ENCODE assay signal across 1 cellular context in genomic region chr17:28928061-28928460, GRCh38.
TF ChIP-seq lines count a peak whose summit lies in the region.

No MANE protein-coding gene starts in this region.

TF ChIP-seq in HEK293, 187 proteins besides CTCF, POLR2A, EP300 and RAD21 (continued from another document):
- TF ChIP-seq HOXA7 (CRISPR knock-in tag; IDR thresholded peaks at IDR 0.05; ENCODE audit: borderline replicate concordance) (no peak), SETDB1 (IDR thresholded peaks at IDR 0.05; ENCODE audit: insufficient read length, low read length) (peak; percentile 95), YY2 (tag by site-specific recombination; IDR thresholded peaks at IDR 0.05) (no peak), RBAK (tag by site-specific recombination; IDR thresholded peaks at IDR 0.05) (no peak), ZNF10 (tag by site-specific recombination; IDR thresholded peaks at IDR 0.05) (no peak), ZNF548 (tag by site-specific recombination; IDR thresholded peaks at IDR 0.05) (no peak), ZNF121 (tag by site-specific recombination; IDR thresholded peaks at IDR 0.05) (no peak), ZNF510 (tag by site-specific recombination; IDR thresholded peaks at IDR 0.05; ENCODE audit: insufficient replicate concordance) (no peak), ZNF248 (tag by site-specific recombination; IDR thresholded peaks at IDR 0.05) (no peak), ZNF580 (tag by site-specific recombination; IDR thresholded peaks at IDR 0.05) (no peak)
